Comparison of ENCODE assay signal across 8 cellular contexts in the genomic region with DNA sequence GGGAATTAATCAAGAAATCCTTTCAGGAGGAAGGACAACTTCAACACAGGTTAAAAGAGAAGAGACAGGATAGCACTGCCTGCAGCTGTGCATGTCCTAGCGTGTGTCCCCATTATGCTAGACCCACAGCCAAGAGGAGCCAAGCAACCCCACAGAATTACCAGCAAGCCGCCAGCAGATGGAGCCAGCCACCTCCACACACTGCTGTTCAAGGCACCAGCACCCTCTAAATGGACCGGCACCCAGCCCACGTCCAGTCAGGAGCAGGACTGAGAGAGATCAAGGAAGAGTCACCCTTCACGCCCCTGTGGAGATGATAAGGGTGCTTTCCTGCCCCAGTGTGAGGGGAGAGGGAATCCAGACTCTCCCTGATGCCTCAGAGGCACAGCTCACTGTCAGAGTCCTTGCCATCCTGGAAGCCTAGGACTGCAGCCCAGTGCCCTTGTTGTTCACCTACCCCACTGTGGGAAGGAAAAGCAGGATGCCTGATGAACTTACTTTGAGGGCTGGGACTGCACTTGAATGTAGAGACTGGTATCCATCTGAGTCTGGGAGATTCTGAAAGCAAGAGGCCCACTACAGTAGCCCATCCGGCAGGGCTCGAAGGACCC. TPM values are rescaled to one million over a fixed set of nuclear protein-coding genes. Genes with fewer than 3 reads are reported as not detected.
DNase-seq lines count a peak whose midpoint lies in the region; ATAC-seq and TF ChIP-seq lines count a peak whose summit lies in the region.

No MANE protein-coding gene starts in this region.

- H3K27me3 ChIP-seq in PC-3 (ENCODE audit: low read length) (peaks cover 67% of the 10 kb centered on the region), right atrium auricular region (no peaks in the 10 kb centered on the region), psoas muscle (ENCODE audit: insufficient read depth in 3 of 3, low read length in 2 of 3) (no peaks in the 10 kb centered on the region)

- H3F3A ChIP-seq in PC-3 (ENCODE audit: low read length, unreplicated experiment), result no peaks in the 10 kb centered on the region

- DNase-seq in G401 (ENCODE audit: low spot score), result peak; percentile 83
- peak; percentile 45 for DNase-seq in PC-3
- peak; percentile 76 for DNase-seq in amniotic epithelial cell (ENCODE audit: low read depth)
- DNase-seq in right atrium auricular region (ENCODE audit: low spot score), result peak; percentile 92
- DNase-seq in psoas muscle, result peak; percentile 84 to 86

- intact Hi-C loops in PC-3 (cut with micrococcal nuclease) (no loop called here), psoas muscle (cut with DNase I) (no loop called here)

- no peaks in the 10 kb centered on the region for H3K9me3 ChIP-seq in PC-3 (ENCODE audit: low read length)
- H3K9me3 ChIP-seq in right atrium auricular region, result no peaks in the 10 kb centered on the region
- no peaks in the 10 kb centered on the region for H3K9me3 ChIP-seq in psoas muscle

- BruUV-seq in PC-3 (replicated peaks; lab: Mats Ljungman, UMichigan), result no TSS peak

- H3K36me3 ChIP-seq in PC-3 (ENCODE audit: low read depth, low read length) (no peaks in the 10 kb centered on the region), right atrium auricular region (no peaks in the 10 kb centered on the region), psoas muscle (ENCODE audit: insufficient read depth in 1 of 2, low read depth in 1 of 2) (no peaks in the 10 kb centered on the region)

- no peaks in the 10 kb centered on the region for H3K9me2 ChIP-seq in PC-3 (replicated peaks; ENCODE audit: low read length)

- no peak overlapping the region for H3K4me3 ChIP-seq in PC-3 (ENCODE audit: low read length)
- peak overlapping the region; percentile 7 to 44 for H3K4me3 ChIP-seq in right atrium auricular region
- H3K4me3 ChIP-seq in psoas muscle, result no peak overlapping the region

- no peaks in the 10 kb centered on the region for H3K79me2 ChIP-seq in PC-3 (ENCODE audit: low read length)

- no peak overlapping the region for H3K4me2 ChIP-seq in PC-3 (ENCODE audit: low read length)

- H3K27ac ChIP-seq in PC-3 (ENCODE audit: low read length), result no peak overlapping the region
- H3K27ac ChIP-seq in right atrium auricular region, result peak overlapping the region; percentile 74 to 76
- H3K27ac ChIP-seq in psoas muscle, result no peak overlapping the region

- H3K4me1 ChIP-seq in PC-3 (ENCODE audit: insufficient read depth, low read length) (no peaks in the 10 kb centered on the region), right atrium auricular region (peaks cover 0 to 29% of the 10 kb centered on the region in 2 donors), psoas muscle (no peaks in the 10 kb centered on the region)

- TF ChIP-seq CTCF in PC-3 (conservative IDR thresholded peaks at IDR 0.05; ENCODE audit: low read depth, low read length) (peak; percentile 85), right atrium auricular region (IDR thresholded peaks at IDR 0.05) (peak; percentile 55 to 89), psoas muscle (IDR thresholded peaks at IDR 0.05) (peak; percentile 58)

- CTCF ChIA-PET in PC-3 (lab: Charles Lee), result interaction anchor here (0.6 to 0.7 kb wide), 2 partner anchors 10 to 114 kb away, joined by 3 to 4 read pairs; no protein-coding TSS in a partner anchor

- H3K9ac ChIP-seq in PC-3 (ENCODE audit: low read length), result no peak overlapping the region

- ATAC-seq in HG02759 (IDR thresholded peaks at IDR 0.05; ENCODE audit: unreplicated experiment) (peak; percentile 58), PC-3 (peak; percentile 98), psoas muscle (peak; percentile 68 to 86 (median 80)), GM18858 (IDR thresholded peaks at IDR 0.05; ENCODE audit: unreplicated experiment) (no peak), GM21390 (IDR thresholded peaks at IDR 0.05; ENCODE audit: unreplicated experiment) (no peak)

- H4K20me1 ChIP-seq in PC-3 (ENCODE audit: low read length), result no peaks in the 10 kb centered on the region

- POLR2A ChIA-PET in PC-3 (lab: Charles Lee; ENCODE audit: unreplicated experiment), result no interaction called here

- in situ Hi-C loops in G401 (cut with HindIII; ENCODE audit: low sequenced_read_pairs), result no loop called here

- WGBS in psoas muscle, 3 donors, result 38 to 45% (median 39%) methylated on average over 7 of the region's 7 CpGs

- no peak overlapping the region for H2AFZ ChIP-seq in PC-3 (ENCODE audit: low read length)

RNA-seq across cellular contexts. Expression of a gene that starts 37.1 kb away (rescaled TPM):
- 13.2 and 14.8 TPM in 2 replicates for total RNA-seq in G401 (2014; rRNA removed; shearing (Covaris generic))
- total RNA-seq in PC-3 (2014; rRNA removed), result 3.7 and 9.8 TPM in 2 replicates
- 10 to 100 TPM; 10.2 to 13.4 TPM for total RNA-seq in right atrium auricular region
- 1 to 10 TPM; 4.7 to 9.4 (median 6.6) TPM for total RNA-seq in psoas muscle
- polyA plus RNA-seq in psoas muscle, result 1 to 10 TPM; 1.2 to 3.2 (median 2.5) TPM

Comparison
In these comparisons a context has a peak if more than half of its experiments do, and no peak if none do; other contexts are left out.
1. ATAC-seq: peak in HG02759 (single experiment), PC-3 (single experiment) and psoas muscle (4 of 4); none in GM18858 (single experiment) and GM21390 (single experiment).
2. H3K27ac ChIP-seq: peak in right atrium auricular region (2 of 2); none in PC-3 (single experiment) and psoas muscle (single experiment).
3. H3K4me3 ChIP-seq: peak in right atrium auricular region (2 of 2); none in PC-3 (single experiment) and psoas muscle (single experiment).
4. Peak in every context shown above with its lines, with median percentiles within 50 percentile points of each other: DNase-seq and CTCF ChIP-seq.